Comparison of ENCODE assay signal across 8 cellular contexts in the genomic region with DNA sequence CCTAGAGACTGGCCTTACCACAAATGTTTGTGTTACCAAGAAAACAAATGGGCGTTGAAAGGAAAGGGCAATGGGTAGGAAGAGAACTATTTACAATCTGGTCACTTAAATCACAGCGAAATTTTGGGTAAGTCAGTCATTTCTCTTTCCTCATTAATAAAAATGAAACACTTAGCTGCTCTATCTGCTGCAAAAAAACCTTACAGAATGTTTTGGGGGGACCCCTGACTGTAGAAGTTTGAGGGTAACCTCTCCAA. TPM values are rescaled to one million over a fixed set of nuclear protein-coding genes. Genes with fewer than 3 reads are reported as not detected.
DNase-seq lines count a peak whose midpoint lies in the region; ATAC-seq and TF ChIP-seq lines count a peak whose summit lies in the region.

No MANE protein-coding gene starts in this region.

- no peaks in the 10 kb centered on the region for H3K9me3 Mint-ChIP-seq in natural killer cell treated with Interleukin-12 subunit alpha and Interleukin-12 subunit beta and Interleukin-15 and Interleukin-18, amount 100 ng/mL, for 72 hours

- peak overlapping the region; percentile 62 for H2AFZ ChIP-seq in Loucy (ENCODE audit: low read length)

- no peaks in the 10 kb centered on the region for H3K27me3 ChIP-seq in BE2C
- H3K27me3 ChIP-seq in Loucy (ENCODE audit: insufficient read depth, low read length, poor library complexity, severe bottlenecking), result peaks cover 4% of the 10 kb centered on the region

- H4K20me1 ChIP-seq in Loucy (ENCODE audit: insufficient read depth, low read length, poor library complexity, severe bottlenecking), result peaks cover 32% of the 10 kb centered on the region

- H3K4me3 Mint-ChIP-seq in natural killer cell treated with Interleukin-12 subunit alpha and Interleukin-12 subunit beta and Interleukin-15 and Interleukin-18, amount 100 ng/mL, for 72 hours, result peak overlapping the region; percentile 95

- DNase-seq in BE2C, result no peak
- no peak for DNase-seq in coronary artery (ENCODE audit: low spot score)
- no peak for DNase-seq in natural killer cell treated with Interleukin-12 subunit alpha and Interleukin-12 subunit beta and Interleukin-15 and Interleukin-18, amount 100 ng/mL, for 72 hours (ENCODE audit: low spot score)
- DNase-seq in mesenteric fat pad (ENCODE audit: low spot score), result no peak
- no peak for DNase-seq in GM19238 (ENCODE audit: insufficient read length, low spot score)
- no peak for DNase-seq in stimulated activated CD4-positive, alpha-beta T cell treated with anti-CD3 and anti-CD28 coated beads, Interleukin-2, amount 100 ng/mL, for 24 hours

- peak overlapping the region; percentile 87 for H3K9ac ChIP-seq in Loucy (ENCODE audit: low read depth, low read length, poor library complexity, severe bottlenecking)

- H3K27ac Mint-ChIP-seq in natural killer cell treated with Interleukin-12 subunit alpha and Interleukin-12 subunit beta and Interleukin-15 and Interleukin-18, amount 100 ng/mL, for 72 hours, result peak overlapping the region; percentile 95 to 97

- peak overlapping the region; percentile 88 for H3K4me2 ChIP-seq in Loucy (ENCODE audit: low read depth, low read length, poor library complexity, severe bottlenecking)

- no peaks in the 10 kb centered on the region for H3K9me3 ChIP-seq in BE2C
- no peaks in the 10 kb centered on the region for H3K9me3 ChIP-seq in Loucy (ENCODE audit: insufficient read depth, low read depth, low read length)

- H3K4me3 ChIP-seq in BE2C (ENCODE audit: low read depth, low read length), result peak overlapping the region; percentile 96
- peak overlapping the region; percentile 84 for H3K4me3 ChIP-seq in Loucy (ENCODE audit: low read length, poor library complexity, severe bottlenecking)
- H3K4me3 ChIP-seq in coronary artery, result peak overlapping the region; percentile 99

- peaks cover 30 to 36% of the 10 kb centered on the region in 2 donors for H3K4me1 Mint-ChIP-seq in natural killer cell treated with Interleukin-12 subunit alpha and Interleukin-12 subunit beta and Interleukin-15 and Interleukin-18, amount 100 ng/mL, for 72 hours (ENCODE audit: low read depth in 2 of 2)

- H3K4me1 ChIP-seq in BE2C, result no peaks in the 10 kb centered on the region
- peaks cover 46% of the 10 kb centered on the region for H3K4me1 ChIP-seq in Loucy (ENCODE audit: insufficient read depth, low read length, poor library complexity, severe bottlenecking)

- no peak for ATAC-seq in natural killer cell treated with Interleukin-12 subunit alpha and Interleukin-12 subunit beta and Interleukin-15 and Interleukin-18, amount 100 ng/mL, for 72 hours
- ATAC-seq in HG03025 (IDR thresholded peaks at IDR 0.05; ENCODE audit: low FRiP score, unreplicated experiment), result no peak

- peaks cover 76% of the 10 kb centered on the region for H3K79me2 ChIP-seq in Loucy (ENCODE audit: insufficient read depth, low read length)

- no peaks in the 10 kb centered on the region for H3K27me3 Mint-ChIP-seq in natural killer cell treated with Interleukin-12 subunit alpha and Interleukin-12 subunit beta and Interleukin-15 and Interleukin-18, amount 100 ng/mL, for 72 hours

- no peaks in the 10 kb centered on the region for H3K36me3 Mint-ChIP-seq in natural killer cell treated with Interleukin-12 subunit alpha and Interleukin-12 subunit beta and Interleukin-15 and Interleukin-18, amount 100 ng/mL, for 72 hours

- H3K9me2 ChIP-seq in Loucy (replicated peaks; ENCODE audit: low read depth, low read length), result no peaks in the 10 kb centered on the region

- peak overlapping the region; percentile 96 to 98 for H3K27ac ChIP-seq in coronary artery

- H3F3A ChIP-seq in Loucy (ENCODE audit: low read depth), result no peaks in the 10 kb centered on the region

- TF ChIP-seq CTCF in BE2C (IDR thresholded peaks at IDR 0.05; ENCODE audit: low read depth, low read length) (no peak), Loucy (conservative IDR thresholded peaks at IDR 0.05; ENCODE audit: low read length) (no peak), coronary artery (IDR thresholded peaks at IDR 0.05) (no peak)

- H3K36me3 ChIP-seq in BE2C, result peaks cover 5% of the 10 kb centered on the region; the same call in 1 of the 2 replicates
- H3K36me3 ChIP-seq in Loucy (ENCODE audit: insufficient read depth, low read length), result no peaks in the 10 kb centered on the region

RNA-seq across cellular contexts. Expression of a gene that starts 0.7 kb away (rescaled TPM):
- 355 TPM for polyA plus RNA-seq in BE2C (2012; ENCODE audit: insufficient read depth, insufficient read length, low read depth)
- 100 to 1,000 TPM; 114 to 124 TPM for total RNA-seq in natural killer cell treated with Interleukin-12 subunit alpha and Interleukin-12 subunit beta and Interleukin-15 and Interleukin-18, amount 100 ng/mL, for 72 hours
- 87.6 TPM for total RNA-seq in mesenteric fat pad

RNA-seq across cellular contexts. Expression of a gene that starts 1.5 kb away (rescaled TPM):
- polyA plus RNA-seq in BE2C (2012; ENCODE audit: insufficient read depth, insufficient read length, low read depth), result 97.8 TPM
- 10 to 100 TPM; 51.6 to 83.7 TPM for total RNA-seq in natural killer cell treated with Interleukin-12 subunit alpha and Interleukin-12 subunit beta and Interleukin-15 and Interleukin-18, amount 100 ng/mL, for 72 hours
- 35.5 TPM for total RNA-seq in mesenteric fat pad

RNA-seq across cellular contexts. Expression of a gene that starts 3.9 kb away (rescaled TPM):
- 116 TPM for polyA plus RNA-seq in BE2C (2012; ENCODE audit: insufficient read depth, insufficient read length, low read depth)
- 10 to 100 TPM; 30.5 to 45.9 TPM for total RNA-seq in natural killer cell treated with Interleukin-12 subunit alpha and Interleukin-12 subunit beta and Interleukin-15 and Interleukin-18, amount 100 ng/mL, for 72 hours
- total RNA-seq in mesenteric fat pad, result 21.6 TPM

RNA-seq across cellular contexts. Expression of a gene that starts 26.9 kb away (rescaled TPM):
- 95.2 TPM for polyA plus RNA-seq in BE2C (2012; ENCODE audit: insufficient read depth, insufficient read length, low read depth)
- total RNA-seq in natural killer cell treated with Interleukin-12 subunit alpha and Interleukin-12 subunit beta and Interleukin-15 and Interleukin-18, amount 100 ng/mL, for 72 hours, result 100 to 1,000 TPM; 100 to 151 TPM
- 41.3 TPM for total RNA-seq in mesenteric fat pad

RNA-seq across cellular contexts. Expression of a gene that starts 38.7 kb away (rescaled TPM):
- polyA plus RNA-seq in BE2C (2012; ENCODE audit: insufficient read depth, insufficient read length, low read depth), result not detected
- 1 to 10 TPM in 1 of 2 donors, not detected in 1; 1.2 TPM for total RNA-seq in natural killer cell treated with Interleukin-12 subunit alpha and Interleukin-12 subunit beta and Interleukin-15 and Interleukin-18, amount 100 ng/mL, for 72 hours
- not detected for total RNA-seq in mesenteric fat pad
